Comparison of ENCODE assay signal across 14 cellular contexts in the genomic region with DNA sequence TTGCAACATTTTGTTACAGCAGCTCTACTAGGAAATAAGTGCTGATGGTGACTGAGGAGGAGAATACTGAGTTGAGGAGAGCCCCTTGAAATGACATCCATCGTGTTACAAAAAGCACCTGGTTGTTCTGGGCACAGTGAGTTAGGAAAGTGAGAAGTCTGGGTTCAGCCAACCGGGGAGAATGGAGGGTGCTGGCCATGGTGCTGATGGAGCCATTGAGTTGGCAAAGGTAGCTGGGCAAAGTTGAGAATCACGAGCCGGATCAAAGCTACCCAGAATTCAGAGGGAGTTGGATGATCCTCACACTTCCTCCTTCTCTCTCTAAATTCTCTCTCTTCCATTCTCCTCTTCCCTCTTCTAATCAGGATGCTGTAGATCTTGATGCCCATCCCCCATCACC. TPM values are rescaled to one million over a fixed set of nuclear protein-coding genes. Genes with fewer than 3 reads are reported as not detected.
A peak's percentile ranks its signal among the peaks of the same experiment; 100 is the strongest.
DNase-seq lines count a peak whose midpoint lies in the region; ATAC-seq, FAIRE-seq and TF ChIP-seq lines count a peak whose summit lies in the region.
"Had no signal": no experiment of that assay in that cellular context is flagged by ENCODE, and none has a peak within 500 bp of the region (broad histone marks: within the 10 kb centered on the region; RNA-seq: fewer than 3 reads in every experiment).

No MANE protein-coding gene starts in this region.

- intact Hi-C loops in Calu3 (cut with micrococcal nuclease; ENCODE audit: unreplicated experiment) (loop anchor here (10.0 kb wide), 1 partner anchor 133 kb away; no protein-coding TSS in a partner anchor), IMR-90 (cut with micrococcal nuclease) (no loop called here)

- FAIRE-seq in bronchial epithelial cell (lab: Jason Lieb, UNC) = peak; percentile 72

- dilution Hi-C loops in IMR-90 (cut with HindIII; ENCODE audit: low sequenced_read_pairs, unreplicated experiment) = no loop called here

- H3K27me3 Mint-ChIP-seq in Calu3 (ENCODE audit: unreplicated experiment) = peaks cover 34% of the 10 kb centered on the region

- BruUV-seq in Calu3 (replicated peaks; lab: Mats Ljungman, UMichigan) (no TSS peak), IMR-90 (replicated peaks; lab: Mats Ljungman, UMichigan) (no TSS peak)

- H3K14ac ChIP-seq in IMR-90 (replicated peaks; ENCODE audit: low read depth, low read length) (no peak overlapping the region), mesenchymal stem cell (ENCODE audit: low read length in 2 of 2) (no peak overlapping the region)

- H3K23ac ChIP-seq in IMR-90 (ENCODE audit: low read depth, low read length) (no peak overlapping the region), mesenchymal stem cell (ENCODE audit: low read length in 2 of 2) (no peak overlapping the region)

- H3K18ac ChIP-seq in IMR-90 (ENCODE audit: low read depth, low read length) = no peak overlapping the region
- no peak overlapping the region for H3K18ac ChIP-seq in mesenchymal stem cell (ENCODE audit: low read depth in 1 of 2, low read length in 2 of 2)

- H3K4me1 ChIP-seq in IMR-90 (ENCODE audit: control insufficient read depth, insufficient read depth, low read length) = no peaks in the 10 kb centered on the region
- H3K4me1 ChIP-seq in mesenchymal stem cell (ENCODE audit: control insufficient read depth, insufficient read depth, low read depth, low read length) = no peaks in the 10 kb centered on the region
- H3K4me1 ChIP-seq: BLaER1 treated with 17β-estradiol and CSF1 and Interleukin-3, amounts not matched to agents 10 nM and 100 nM; sigmoid colon had no signal

- H3K4me3 ChIP-seq in IMR-90 (ENCODE audit: insufficient read depth, low read depth, low read length) = no peak overlapping the region
- no peak overlapping the region for H3K4me3 ChIP-seq in bronchial epithelial cell (ENCODE audit: low read depth, low read length)
- H3K4me3 ChIP-seq in mesenchymal stem cell (ENCODE audit: insufficient read depth in 1 of 2, low read depth in 1 of 2, low read length in 2 of 2) = no peak overlapping the region
- H3K4me3 ChIP-seq: BLaER1 treated with 17β-estradiol and CSF1 and Interleukin-3, amounts not matched to agents 10 nM and 100 nM; sigmoid colon had no signal

- no peak overlapping the region for H4K5ac ChIP-seq in IMR-90 (ENCODE audit: low read depth, low read length)

- H2BK15ac ChIP-seq in IMR-90 (ENCODE audit: low read depth, low read length) = no peak overlapping the region
- no peak overlapping the region for H2BK15ac ChIP-seq in mesenchymal stem cell (ENCODE audit: low read depth, poor library complexity, severe bottlenecking)

- H4K91ac ChIP-seq in IMR-90 (ENCODE audit: insufficient read depth, low read depth, low read length) (no peak overlapping the region), mesenchymal stem cell (ENCODE audit: low read length) (no peak overlapping the region)

- H3K4me3 Mint-ChIP-seq in Calu3 (ENCODE audit: low read depth, unreplicated experiment) = no peak overlapping the region

- H4K8ac ChIP-seq in IMR-90 (ENCODE audit: low read depth in 2 of 2, low read length in 2 of 2) = no peak overlapping the region
- no peak overlapping the region for H4K8ac ChIP-seq in mesenchymal stem cell (ENCODE audit: low read length)

- H2BK120ac ChIP-seq in IMR-90 (ENCODE audit: low read depth, low read length) (no peak overlapping the region), mesenchymal stem cell (ENCODE audit: low read depth, low read length) (no peak overlapping the region)

- H2AFZ ChIP-seq in IMR-90 (replicated peaks; ENCODE audit: low read length, poor library complexity) = no peak overlapping the region
- no peak overlapping the region for H2AFZ ChIP-seq in mesenchymal stem cell (ENCODE audit: low read depth, low read length)

- TF ChIP-seq CTCF in Calu3 (IDR thresholded peaks at IDR 0.05; ENCODE audit: unreplicated experiment) (no peak), IMR-90 (conservative IDR thresholded peaks at IDR 0.05; ENCODE audit: low read depth, low read length) (no peak), bronchial epithelial cell (IDR thresholded peaks at IDR 0.05; ENCODE audit: insufficient read depth, low read length, severe bottlenecking) (no peak)

- H3K4me2 ChIP-seq in IMR-90 (ENCODE audit: low read depth, low read length) (no peak overlapping the region), mesenchymal stem cell (ENCODE audit: low read length, poor library complexity, severe bottlenecking) (no peak overlapping the region)
- H3K4me2 ChIP-seq: BLaER1 treated with 17β-estradiol and CSF1 and Interleukin-3, amounts not matched to agents 10 nM and 100 nM had no signal

- H2AK5ac ChIP-seq in IMR-90 (ENCODE audit: low read depth, low read length) = no peak overlapping the region
- H2AK5ac ChIP-seq in mesenchymal stem cell (ENCODE audit: low read length, severe bottlenecking) = no peak overlapping the region

- DNase-seq in Calu3 = peak; percentile 4
- DNase-seq in IMR-90 = peak; percentile 4
- peak; percentile 3 for DNase-seq in bronchial epithelial cell (ENCODE audit: low read depth)
- peak; percentile 21 for DNase-seq in mesenchymal stem cell
- DNase-seq in NCI-H1930 (lab: John Stamatoyannopoulos, UW) = no peak
- DNase-seq: anterior cingulate cortex; NCI-H226; sigmoid colon; stimulated activated naive CD8-positive, alpha-beta T cell treated with anti-CD3 and anti-CD28 coated beads, Interleukin-15, Interleukin-2, amounts not matched to agents 100 U/mL and 50 U/mL, for 24 hours had no signal

- H2BK5ac ChIP-seq in IMR-90 (ENCODE audit: low read depth, low read length, poor library complexity, severe bottlenecking) (no peak overlapping the region), mesenchymal stem cell (ENCODE audit: low read depth, low read length, poor library complexity, severe bottlenecking) (no peak overlapping the region)

- H3K56ac ChIP-seq in IMR-90 (ENCODE audit: extremely low read depth, insufficient read depth, low read length) = no peak overlapping the region

- H3K27me3 ChIP-seq in IMR-90 (ENCODE audit: control insufficient read depth, insufficient read depth, low read length) = no peaks in the 10 kb centered on the region
- H3K27me3 ChIP-seq in bronchial epithelial cell (ENCODE audit: control insufficient read depth, insufficient read depth, low read length) = no peaks in the 10 kb centered on the region
- H3K27me3 ChIP-seq in mesenchymal stem cell (ENCODE audit: control insufficient read depth in 1 of 2, insufficient read depth in 1 of 2, low read length in 2 of 2) = peaks cover 0 to 69% of the 10 kb centered on the region in 2 experiments
- H3K27me3 ChIP-seq: BLaER1 treated with 17β-estradiol and CSF1 and Interleukin-3, amounts not matched to agents 10 nM and 100 nM had no signal

- no peak for TF ChIP-seq RAD21 in IMR-90 (IDR thresholded peaks at IDR 0.05; ENCODE audit: low read length)

- ATAC-seq in IMR-90 (ENCODE audit: low read depth) (no peak), HG03135 (IDR thresholded peaks at IDR 0.05; ENCODE audit: unreplicated experiment) (no peak), HG02884 (IDR thresholded peaks at IDR 0.05; ENCODE audit: unreplicated experiment) (no peak), HG02885 (IDR thresholded peaks at IDR 0.05; ENCODE audit: poor library complexity, unreplicated experiment) (no peak)
- ATAC-seq: stimulated activated naive CD8-positive, alpha-beta T cell treated with anti-CD3 and anti-CD28 coated beads, Interleukin-15, Interleukin-2, amounts not matched to agents 100 U/mL and 50 U/mL, for 24 hours had no signal

- no peaks in the 10 kb centered on the region for H4K20me1 ChIP-seq in IMR-90 (ENCODE audit: insufficient read depth, low read length)
- H4K20me1 ChIP-seq: BLaER1 treated with 17β-estradiol and CSF1 and Interleukin-3, amounts not matched to agents 10 nM and 100 nM had no signal

- H3K27ac ChIP-seq in IMR-90 (ENCODE audit: insufficient read depth, low read length) (no peak overlapping the region), mesenchymal stem cell (ENCODE audit: low read length, poor library complexity, severe bottlenecking) (no peak overlapping the region)
- H3K27ac ChIP-seq: BLaER1 treated with 17β-estradiol and CSF1 and Interleukin-3, amounts not matched to agents 10 nM and 100 nM; sigmoid colon had no signal

- H3K36me3 Mint-ChIP-seq in Calu3 (ENCODE audit: insufficient read depth, unreplicated experiment) = peaks cover 5% of the 10 kb centered on the region

- POLR2A ChIA-PET in IMR-90 (lab: Charles Lee; ENCODE audit: unreplicated experiment) = no interaction called here

- WGBS in IMR-90 (ENCODE audit: extremely low coverage in 2 of 2, insufficient read length in 1 of 2), 2 experiments = no CpG with 5 or more reads among the region's 4 CpGs
- WGBS in mesenchymal stem cell = 16% methylated on average over 4 of the region's 4 CpGs

- no peak overlapping the region for H3K9ac ChIP-seq in IMR-90 (ENCODE audit: low read depth, low read length)
- no peak overlapping the region for H3K9ac ChIP-seq in mesenchymal stem cell (ENCODE audit: low read length)
- H3K9ac ChIP-seq: BLaER1 treated with 17β-estradiol and CSF1 and Interleukin-3, amounts not matched to agents 10 nM and 100 nM had no signal

- H3K9me3 ChIP-seq in IMR-90 (ENCODE audit: control insufficient read depth, insufficient read depth, low read length) = no peaks in the 10 kb centered on the region
- peaks cover 3% of the 10 kb centered on the region for H3K9me3 ChIP-seq in mesenchymal stem cell (ENCODE audit: control insufficient read depth, low read length)
- H3K9me3 ChIP-seq: BLaER1 treated with 17β-estradiol and CSF1 and Interleukin-3, amounts not matched to agents 10 nM and 100 nM; sigmoid colon had no signal

- H3K4me1 Mint-ChIP-seq in Calu3 (ENCODE audit: low read depth, unreplicated experiment) = no peaks in the 10 kb centered on the region

- H2AK9ac ChIP-seq in IMR-90 (replicated peaks; ENCODE audit: low read depth, low read length, poor library complexity) = no peak overlapping the region

- no peak for TF ChIP-seq POLR2A in IMR-90 (IDR thresholded peaks at IDR 0.05; ENCODE audit: low read depth, low read length)

- no peaks in the 10 kb centered on the region for H3K9me3 Mint-ChIP-seq in Calu3 (ENCODE audit: low read depth, unreplicated experiment)

- H3K4ac ChIP-seq in IMR-90 (ENCODE audit: low read depth, low read length) (no peak overlapping the region), mesenchymal stem cell (ENCODE audit: low read depth in 1 of 2, low read length in 2 of 2) (no peak overlapping the region)

- no peak overlapping the region for H2BK12ac ChIP-seq in mesenchymal stem cell (ENCODE audit: low read length in 2 of 2)

- H3K79me1 ChIP-seq in IMR-90 (ENCODE audit: low read depth in 1 of 2, low read length in 2 of 2) (no peaks in the 10 kb centered on the region), mesenchymal stem cell (replicated peaks; ENCODE audit: low read length, poor library complexity, severe bottlenecking) (no peaks in the 10 kb centered on the region)

- in situ Hi-C loops in IMR-90 (cut with MboI; ENCODE audit: low sequenced_read_pairs) = loop anchor here (10.0 kb wide), 1 partner anchor 63 kb away; no protein-coding TSS in a partner anchor

- CTCF ChIA-PET in Calu3 (lab: Charles Lee) (no interaction called here), IMR-90 (lab: Yijun Ruan, JAX) (no interaction called here)

- H3K27ac Mint-ChIP-seq in Calu3 (ENCODE audit: unreplicated experiment) = no peak overlapping the region

- no peaks in the 10 kb centered on the region for H3K9me1 ChIP-seq in IMR-90 (ENCODE audit: insufficient read depth, low read length)

- H3K36me3 ChIP-seq in IMR-90 (ENCODE audit: control insufficient read depth, insufficient read depth, low read length) = no peaks in the 10 kb centered on the region
- no peaks in the 10 kb centered on the region for H3K36me3 ChIP-seq in bronchial epithelial cell (ENCODE audit: control insufficient read depth, insufficient read depth, low read length)
- H3K36me3 ChIP-seq in mesenchymal stem cell (ENCODE audit: control insufficient read depth in 1 of 2, insufficient read depth in 2 of 2, low read depth in 1 of 2, low read length in 2 of 2) = no peaks in the 10 kb centered on the region
- H3K36me3 ChIP-seq: BLaER1 treated with 17β-estradiol and CSF1 and Interleukin-3, amounts not matched to agents 10 nM and 100 nM; sigmoid colon had no signal

- H2BK20ac ChIP-seq in IMR-90 (ENCODE audit: low read depth, low read length) = no peak overlapping the region

RNA-seq across cellular contexts. Expression of gene ASIC2, which starts 35.0 kb away (rescaled TPM):
- not detected in 2 replicates for total RNA-seq in Calu3 (2022)
- total RNA-seq in IMR-90 (2012; rRNA removed) = under 0.01 TPM in 1 of 2 replicates, not detected in the other
- polyA plus RNA-seq in IMR-90 (2012; rRNA removed) = 0.06 and 0.15 TPM in 2 replicates
- polyA plus RNA-seq in IMR-90 (2012; cell fraction: cytosol; rRNA removed) = 0.05 TPM in 1 of 2 replicates, not detected in the other
- polyA plus RNA-seq in IMR-90 (2012; cell fraction: nucleus; rRNA removed; ENCODE audit: low replicate concordance) = 0.02 and 0.05 TPM in 2 replicates
- 0.13 TPM in 1 of 2 replicates, not detected in the other for total RNA-seq in bronchial epithelial cell
- polyA plus RNA-seq in mesenchymal stem cell (2013, experiment 1 of 2) = 0.73 TPM
- polyA plus RNA-seq in mesenchymal stem cell (2013, experiment 2 of 2) = 0.62 TPM
- total RNA-seq: dermis microvascular lymphatic vessel endothelial cell had no signal

Comparison
In these comparisons a context has a peak if more than half of its experiments do, and no peak if none do; other contexts are left out.
1. DNase-seq: peak in Calu3 (single experiment), IMR-90 (single experiment), bronchial epithelial cell (single experiment) and mesenchymal stem cell (single experiment); none in NCI-H1930 (0 of 2).